ENCODE assay signal across 2 cellular contexts in the genomic region with DNA sequence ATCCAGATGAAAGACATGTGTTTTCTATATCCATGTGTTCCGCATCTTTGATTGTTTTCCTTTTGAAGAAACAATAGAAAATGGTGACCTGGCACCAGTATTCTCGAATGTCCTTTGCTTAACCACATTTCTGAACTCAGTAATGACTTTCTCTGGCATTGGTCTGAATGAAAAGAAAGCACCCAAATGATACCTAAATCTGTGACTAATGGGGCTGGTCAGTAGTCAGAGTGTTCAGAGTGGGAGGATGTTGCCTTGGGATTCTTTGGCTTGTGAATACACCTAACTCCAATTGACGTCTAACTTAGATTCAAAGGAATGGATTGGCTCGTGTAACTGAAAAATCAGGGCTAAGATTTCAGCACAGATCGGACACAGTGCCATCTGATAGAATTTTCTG.
TF ChIP-seq lines count a peak whose summit lies in the region.

No MANE protein-coding gene starts in this region.

TF ChIP-seq in IMR-90, 13 proteins besides CTCF, POLR2A, EP300 and RAD21:
- TF ChIP-seq MXI1 (IDR thresholded peaks at IDR 0.05; ENCODE audit: borderline replicate concordance, low read depth, low read length) (no peak), NFE2L2 (IDR thresholded peaks at IDR 0.05; ENCODE audit: low read depth, low read length) (no peak), BHLHE40 (IDR thresholded peaks at IDR 0.05; ENCODE audit: low read depth, low read length) (no peak)

TF ChIP-seq in H1, 55 proteins besides CTCF, POLR2A, EP300 and RAD21:
- TF ChIP-seq YY1 (IDR thresholded peaks at IDR 0.05; ENCODE audit: low read depth, low read length) (no peak), CBX8 (IDR thresholded peaks at IDR 0.05; ENCODE audit: borderline replicate concordance, low read depth, low read length) (no peak), CEBPB (IDR thresholded peaks at IDR 0.05; ENCODE audit: low read depth, low read length) (no peak), EGR1 (IDR thresholded peaks at IDR 0.05; ENCODE audit: borderline replicate concordance, low read depth, low read length) (no peak), RXRA (IDR thresholded peaks at IDR 0.05; ENCODE audit: insufficient read depth, low read depth, low read length) (no peak), CTBP2 (IDR thresholded peaks at IDR 0.05; ENCODE audit: borderline replicate concordance, insufficient read depth, insufficient read length, low read length) (no peak), GTF2F1 (IDR thresholded peaks at IDR 0.05; ENCODE audit: borderline replicate concordance, low read depth, low read length) (no peak)
